ENCODE assay signal across 1 cellular context in the genomic region with DNA sequence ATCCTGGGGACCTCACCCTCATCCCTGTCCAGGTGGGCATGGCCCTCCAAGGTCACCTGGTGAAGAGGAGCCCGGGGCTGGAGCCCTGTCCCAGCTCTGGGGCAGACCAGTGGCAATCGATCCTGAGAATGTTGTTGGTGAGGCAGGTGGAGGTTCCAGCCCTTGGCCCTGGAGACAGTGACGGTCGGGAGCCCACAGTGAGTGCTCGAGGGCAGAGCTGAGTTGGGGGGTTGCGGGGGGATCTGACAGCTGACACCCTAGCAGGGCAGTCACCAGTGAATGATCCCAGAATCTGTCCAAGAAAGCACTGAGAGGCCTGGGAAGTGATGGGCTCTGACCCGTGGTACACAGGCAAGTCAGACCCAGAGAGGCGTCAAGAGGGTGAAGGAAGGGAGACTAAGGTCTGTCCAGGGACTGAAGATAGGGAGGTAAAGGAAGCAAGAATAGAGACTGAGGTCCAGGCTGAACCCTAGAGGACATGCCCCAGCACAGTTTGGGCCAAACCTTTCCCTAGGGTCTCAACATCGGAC.
TF ChIP-seq lines count a peak whose summit lies in the region.

No MANE protein-coding gene starts in this region.

TF ChIP-seq in K562, 482 proteins besides CTCF, POLR2A, EP300 and RAD21:
- TF ChIP-seq, protein P1, sequence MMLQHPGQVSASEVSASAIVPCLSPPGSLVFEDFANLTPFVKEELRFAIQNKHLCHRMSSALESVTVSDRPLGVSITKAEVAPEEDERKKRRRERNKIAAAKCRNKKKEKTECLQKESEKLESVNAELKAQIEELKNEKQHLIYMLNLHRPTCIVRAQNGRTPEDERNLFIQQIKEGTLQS (IDR thresholded peaks at IDR 0.05), result 0 out of 2 replicates have a peak, but pooled peaks have one; percentile 0
- TF ChIP-seq, protein P1 (CRISPR knock-in tag; conservative IDR thresholded peaks at IDR 0.05), result no peak
- TF ChIP-seq SIN3B (IDR thresholded peaks at IDR 0.05; ENCODE audit: low read depth), result no peak
